Comparison of ENCODE assay signal across 7 cellular contexts in genomic region chr10:71212249-71213126, GRCh38. TPM values are rescaled to one million over a fixed set of nuclear protein-coding genes. Genes with fewer than 3 reads are reported as not detected.
DNase-seq lines count a peak whose midpoint lies in the region; ATAC-seq and TF ChIP-seq lines count a peak whose summit lies in the region.

UNC5B (plus strand) TSS chr10:71212570; CDS start chr10:71212986, 416 bp downstream.

- H3K36me3 ChIP-seq in kidney epithelial cell (ENCODE audit: control insufficient read depth, insufficient read depth, low read length) = no peaks in the 10 kb centered on the region

- DNase-seq in NCI-H2107 (lab: John Stamatoyannopoulos, UW) (peak; percentile 77), choroid plexus epithelial cell (ENCODE audit: low read depth) (peak; percentile 90), kidney epithelial cell (ENCODE audit: low read depth) (no peak)
- DNase-seq in activated CD4-positive, alpha-beta T cell treated with anti-CD3 and anti-CD28 coated beads for 24 hours (ENCODE audit: low read depth in 2 of 2) = peak; percentile 52 to 54
- peak; percentile 37 to 64 for DNase-seq in stimulated activated CD4-positive, alpha-beta T cell treated with anti-CD3 and anti-CD28 coated beads, Interleukin-12 subunit alpha, Interleukin-12 subunit beta, amount 100 ng/mL, for 24 hours (ENCODE audit: low read depth in 2 of 2)

- peaks cover 39% of the 10 kb centered on the region for H3K27me3 ChIP-seq in kidney epithelial cell (ENCODE audit: control insufficient read depth, insufficient read depth, low read length)

- ATAC-seq in GM18498 (IDR thresholded peaks at IDR 0.05; ENCODE audit: unreplicated experiment) (peak; percentile 57), HG02884 (IDR thresholded peaks at IDR 0.05; ENCODE audit: unreplicated experiment) (no peak)

- H3K4me3 ChIP-seq in choroid plexus epithelial cell (ENCODE audit: low read depth, low read length) (peak within 1 kb of the TSS; percentile 68), kidney epithelial cell (ENCODE audit: low read depth, low read length) (peak within 1 kb of the TSS; percentile 43)

- TF ChIP-seq CTCF in choroid plexus epithelial cell (conservative IDR thresholded peaks at IDR 0.05; ENCODE audit: low read depth, low read length) (peak; percentile 15), kidney epithelial cell (IDR thresholded peaks at IDR 0.05; ENCODE audit: insufficient read depth, low read length, poor library complexity, severe bottlenecking) (no peak)

RNA-seq across cellular contexts. Expression of gene UNC5B, which starts in this region (rescaled TPM):
- 26.9 and 27.5 TPM in 2 replicates for total RNA-seq in kidney epithelial cell
